Comparison of ENCODE assay signal across 17 cellular contexts in the genomic region with DNA sequence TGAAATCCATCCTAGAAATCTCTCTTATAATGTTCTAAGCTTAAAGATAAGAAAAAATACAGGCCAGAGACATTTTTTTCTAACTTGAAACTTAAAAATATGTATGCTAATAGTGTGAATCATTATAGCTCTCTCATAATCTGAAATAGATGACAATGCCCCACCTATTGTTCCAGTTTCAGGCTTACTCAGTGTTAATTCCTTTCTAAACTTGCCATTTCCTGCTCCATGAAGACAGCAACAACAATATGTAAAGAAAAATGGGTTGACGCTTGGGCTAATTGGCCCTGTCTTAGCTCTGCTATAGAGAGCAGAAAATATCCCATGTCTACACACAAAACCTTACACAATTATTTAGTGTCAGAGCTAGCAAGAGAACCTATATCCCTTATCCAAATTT. TPM values are rescaled to one million over a fixed set of nuclear protein-coding genes. Genes with fewer than 3 reads are reported as not detected.
DNase-seq lines count a peak whose midpoint lies in the region; ATAC-seq, FAIRE-seq and TF ChIP-seq lines count a peak whose summit lies in the region.
"Had no signal": no experiment of that assay in that cellular context is flagged by ENCODE, and none has a peak within 500 bp of the region (broad histone marks: within the 10 kb centered on the region; RNA-seq: fewer than 3 reads in every experiment).

No MANE protein-coding gene starts in this region.

- FAIRE-seq in keratinocyte (lab: Jason Lieb, UNC): no peak
- FAIRE-seq: RCC 7860 had no signal

- no peaks in the 10 kb centered on the region for H3K9me3 ChIP-seq in keratinocyte (ENCODE audit: control insufficient read depth, low read depth, low read length)
- H3K9me3 ChIP-seq: ovary had no signal

- H3K9ac ChIP-seq in keratinocyte (ENCODE audit: control insufficient read depth, extremely low read depth, insufficient read depth, low read length): no peak overlapping the region

- H3K4me1 ChIP-seq in keratinocyte (ENCODE audit: control insufficient read depth, extremely low read depth, insufficient read depth, low read length): no peaks in the 10 kb centered on the region

- no peaks in the 10 kb centered on the region for H3K36me3 ChIP-seq in keratinocyte (ENCODE audit: control insufficient read depth in 2 of 2, extremely low read depth in 1 of 2, insufficient read depth in 2 of 2, low read length in 2 of 2)
- H3K36me3 ChIP-seq: ovary had no signal

- H3K9me1 ChIP-seq in keratinocyte (ENCODE audit: control insufficient read depth, extremely low read depth, insufficient read depth, low read length): no peaks in the 10 kb centered on the region

- peak; percentile 36 for DNase-seq in HPDE6-E6E7 (ENCODE audit: extremely low spot score)
- DNase-seq in keratinocyte (ENCODE audit: low read depth, low spot score): no peak
- no peak for DNase-seq in HK-2 (ENCODE audit: unreplicated experiment)
- no peak for DNase-seq in SW480 (ENCODE audit: low spot score)
- no peak for DNase-seq in 8988T
- DNase-seq: activated CD4-positive, CD25-positive, alpha-beta regulatory T cell treated with anti-CD3 and anti-CD28 coated beads, Interleukin-2, amount 50 U/mL, for 72 hours; central memory CD4-positive, alpha-beta T cell; NCI-H1092; NCI-H526; ovary; T-helper 1 cell had no signal

- H3K79me2 ChIP-seq in keratinocyte (ENCODE audit: control insufficient read depth, insufficient read depth, low read length): no peaks in the 10 kb centered on the region

- peak overlapping the region; percentile 4 for H3K27ac ChIP-seq in keratinocyte (ENCODE audit: control insufficient read depth, insufficient read depth, low read length)
- H3K27ac ChIP-seq: ovary had no signal

- H2AFZ ChIP-seq in keratinocyte (ENCODE audit: control insufficient read depth, low read length): peak overlapping the region; percentile 53

- dilution Hi-C loops in keratinocyte (cut with MboI; ENCODE audit: extremely low pct_ligation_motif_present, low sequenced_read_pairs): no loop called here

- no peaks in the 10 kb centered on the region for H4K20me1 ChIP-seq in keratinocyte (ENCODE audit: control insufficient read depth, extremely low read depth, insufficient read depth, low read length)

- peak; percentile 97 for ATAC-seq in GM18870 (IDR thresholded peaks at IDR 0.05; ENCODE audit: unreplicated experiment)
- ATAC-seq in HG02610 (IDR thresholded peaks at IDR 0.05; ENCODE audit: unreplicated experiment): peak; percentile 94
- ATAC-seq in HG02870 (IDR thresholded peaks at IDR 0.05; ENCODE audit: unreplicated experiment): no peak

- H3K27me3 ChIP-seq in keratinocyte (ENCODE audit: control insufficient read depth, extremely low read depth, insufficient read depth, low read length): no peaks in the 10 kb centered on the region
- H3K27me3 ChIP-seq: ovary had no signal

- peak overlapping the region; percentile 13 for H3K4me2 ChIP-seq in keratinocyte (ENCODE audit: control insufficient read depth, extremely low read depth, insufficient read depth, low read depth, low read length)

- no peak for TF ChIP-seq CTCF in keratinocyte (optimal IDR thresholded peaks at IDR 0.05 in 1 of 3, IDR thresholded peaks at IDR 0.05 in 1 of 3, conservative IDR thresholded peaks at IDR 0.05 in 1 of 3; ENCODE audit: extremely low read depth in 1 of 3, insufficient read depth in 2 of 3, low read length in 3 of 3)

- no peak overlapping the region for H3K4me3 ChIP-seq in keratinocyte (ENCODE audit: control insufficient read depth in 2 of 3, extremely low read depth in 1 of 3, insufficient read depth in 2 of 3, low read depth in 1 of 3, low read length in 3 of 3)
- H3K4me3 ChIP-seq: ovary had no signal

RNA-seq across cellular contexts. Expression of a gene that starts 37.1 kb away (rescaled TPM):
- not detected in 3 replicates for polyA plus RNA-seq in keratinocyte
- polyA plus RNA-seq in keratinocyte (2011; ENCODE audit: low read depth): not detected
- not detected in 2 replicates for polyA plus RNA-seq in keratinocyte (2011; cell fraction: cytosol; rRNA removed)
- polyA plus RNA-seq in keratinocyte (2011; cell fraction: nucleus; rRNA removed): not detected in 2 replicates
- 0.14 TPM in 1 of 2 replicates, not detected in the other for polyA plus RNA-seq in keratinocyte (2012; ENCODE audit: low replicate concordance)
- polyA minus RNA-seq in keratinocyte: not detected in 3 replicates
- not detected for polyA minus RNA-seq in keratinocyte (2011; cell fraction: cytosol; rRNA and poly(A)+ RNA removed)
- not detected in 2 replicates for polyA minus RNA-seq in keratinocyte (2011; cell fraction: nucleus; rRNA and poly(A)+ RNA removed)
- polyA plus RNA-seq: CD14-positive monocyte, IgD-negative memory B cell had no signal
